Comparison of ENCODE assay signal across 8 cellular contexts in genomic region chr17:66633322-66633965, GRCh38.
DNase-seq lines count a peak whose midpoint lies in the region; ATAC-seq and TF ChIP-seq lines count a peak whose summit lies in the region.

No MANE protein-coding gene starts in this region.

- intact Hi-C loops in esophagus muscularis mucosa (cut with DNase I) = no loop called here

- DNase-seq in HL-60 (ENCODE audit: low read depth in 1 of 2, low spot score in 1 of 2) (peak; percentile 8 to 52), esophagus muscularis mucosa (ENCODE audit: extremely low spot score) (no peak), NCI-H748 treated with DMSO at 0.1 percent for 48 hours (lab: John Stamatoyannopoulos, UW) (no peak), NCI-H748 (lab: John Stamatoyannopoulos, UW; ENCODE audit: unreplicated experiment) (no peak)
- peak; percentile 27 to 35 for DNase-seq in activated CD4-positive, alpha-beta T cell treated with anti-CD3 and anti-CD28 coated beads, Interleukin-2, amount 50 U/mL, for 4 hours
- peak; percentile 3 for DNase-seq in stimulated activated CD8-positive, alpha-beta memory T cell treated with anti-CD3 and anti-CD28 coated beads, Interleukin-12 subunit alpha, Interleukin-12 subunit beta, amount 100 ng/mL, for 24 hours (ENCODE audit: extremely low read depth)

- no peak for TF ChIP-seq CTCF in HL-60 (IDR thresholded peaks at IDR 0.05; ENCODE audit: insufficient read depth, low read length)
- TF ChIP-seq CTCF in esophagus muscularis mucosa (IDR thresholded peaks at IDR 0.05) = no peak

- H3K4me3 ChIP-seq in HL-60 (replicated peaks; ENCODE audit: insufficient read depth, low read length) = no peak overlapping the region
- no peak overlapping the region for H3K4me3 ChIP-seq in esophagus muscularis mucosa

- H3K4me1 ChIP-seq in esophagus muscularis mucosa = peaks cover 0 to 48% (median 27%) of the 10 kb centered on the region in 4 donors

- H3K27ac ChIP-seq in HL-60 (replicated peaks) = no peak overlapping the region
- no peak overlapping the region for H3K27ac ChIP-seq in esophagus muscularis mucosa (replicated peaks in 1 of 4)

- no peaks in the 10 kb centered on the region for H3K9me3 ChIP-seq in esophagus muscularis mucosa

- TF ChIP-seq POLR2A in esophagus muscularis mucosa (IDR thresholded peaks at IDR 0.05; ENCODE audit: low read depth) = no peak

- WGBS in esophagus muscularis mucosa = 80% methylated on average over 3 of the region's 3 CpGs

- ATAC-seq in GM19397 (IDR thresholded peaks at IDR 0.05; ENCODE audit: unreplicated experiment) (no peak), GM21526 (IDR thresholded peaks at IDR 0.05; ENCODE audit: low FRiP score, unreplicated experiment) (no peak)

- no peaks in the 10 kb centered on the region for H3K36me3 ChIP-seq in esophagus muscularis mucosa

- TF ChIP-seq EP300 in esophagus muscularis mucosa (IDR thresholded peaks at IDR 0.05) = peak; percentile 14

- H3K27me3 ChIP-seq in HL-60 (ENCODE audit: insufficient read depth, poor library complexity, severe bottlenecking) (no peaks in the 10 kb centered on the region), esophagus muscularis mucosa (no peaks in the 10 kb centered on the region)

Comparison
In these comparisons a context has a peak if more than half of its experiments do, and no peak if none do; other contexts are left out.
1. DNase-seq: peak in HL-60 (2 of 2), activated CD4-positive, alpha-beta T cell treated with anti-CD3 and anti-CD28 coated beads, Interleukin-2, amount 50 U/mL, for 4 hours (2 of 2) and stimulated activated CD8-positive, alpha-beta memory T cell treated with anti-CD3 and anti-CD28 coated beads, Interleukin-12 subunit alpha, Interleukin-12 subunit beta, amount 100 ng/mL, for 24 hours (single experiment); none in esophagus muscularis mucosa (single experiment), NCI-H748 treated with DMSO at 0.1 percent for 48 hours (single experiment) and NCI-H748 (single experiment).